ENCODE assay signal across 18 cellular contexts in the genomic region with DNA sequence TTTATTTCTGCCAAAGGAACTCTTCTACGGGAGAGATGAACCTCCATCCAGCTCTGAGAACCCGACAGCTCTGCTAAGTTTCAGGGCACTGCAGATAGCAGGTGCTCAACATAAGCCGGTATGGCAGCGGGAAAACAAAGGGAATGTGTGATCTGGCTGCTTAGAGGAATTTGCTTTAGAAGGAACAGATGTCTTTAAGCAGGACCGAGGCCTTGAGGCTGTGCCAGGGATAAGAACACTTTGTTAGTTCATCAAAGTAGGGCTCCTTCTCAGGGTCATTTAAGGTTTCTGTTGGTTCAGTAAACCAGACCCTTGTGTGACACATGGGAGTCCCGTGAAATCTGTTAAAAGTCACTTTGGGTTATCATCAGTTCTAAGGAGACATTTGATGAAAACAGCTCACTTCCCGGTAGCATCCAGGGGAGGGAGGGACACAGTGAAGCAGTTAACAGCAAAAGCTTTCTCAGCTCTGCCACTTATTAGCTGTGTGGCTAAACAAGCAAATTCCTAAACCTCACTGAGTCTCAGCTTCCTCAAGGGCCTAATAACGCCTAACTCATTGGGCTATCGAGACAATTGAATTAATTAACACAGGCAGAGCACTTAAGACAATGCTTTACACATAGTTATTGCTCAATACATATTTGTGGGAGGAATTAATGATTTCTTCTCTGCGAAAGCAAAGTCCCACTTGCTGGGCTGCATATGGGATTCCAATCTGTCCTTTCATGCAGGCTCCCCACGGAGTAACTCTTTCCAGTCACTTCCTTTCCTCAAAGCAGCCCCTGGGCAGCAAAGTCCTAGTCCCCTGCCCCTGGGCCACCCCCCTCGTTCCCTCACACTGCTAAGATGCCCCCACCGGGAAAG. TPM values are rescaled to one million over a fixed set of nuclear protein-coding genes. Genes with fewer than 3 reads are reported as not detected.
DNase-seq lines count a peak whose midpoint lies in the region; ATAC-seq, FAIRE-seq and TF ChIP-seq lines count a peak whose summit lies in the region.
"Had no signal": no experiment of that assay in that cellular context is flagged by ENCODE, and none has a peak within 500 bp of the region (broad histone marks: within the 10 kb centered on the region; RNA-seq: fewer than 3 reads in every experiment).

No MANE protein-coding gene starts in this region.

- TF ChIP-seq CTCF in K562 (IDR thresholded peaks at IDR 0.05 in 2 of 3, conservative IDR thresholded peaks at IDR 0.05 in 1 of 3; ENCODE audit: insufficient read depth in 2 of 3, low read depth in 1 of 3, low read length in 3 of 3): no peak

- TF ChIP-seq EP300 in K562 (IDR thresholded peaks at IDR 0.05; ENCODE audit: low read length): no peak

- in situ Hi-C loops in K562 (cut with MboI): no loop called here

- intact Hi-C loops in K562 (cut with micrococcal nuclease): no loop called here

- TF ChIP-seq RAD21 in K562 (CRISPR knock-in tag; conservative IDR thresholded peaks at IDR 0.05 in 1 of 2, IDR thresholded peaks at IDR 0.05 in 1 of 2): no peak

- peaks cover 25 to 43% of the 10 kb centered on the region in 2 experiments; a peak in 4 of 5 replicates for H3K4me1 ChIP-seq in K562 (replicated peaks in 1 of 2; ENCODE audit: control insufficient read depth in 2 of 2, insufficient read depth in 2 of 2, low read length in 2 of 2)
- H3K4me1 ChIP-seq: parathyroid adenoma had no signal

- no peaks in the 10 kb centered on the region for H3K27me3 ChIP-seq in K562 (ENCODE audit: control insufficient read depth in 2 of 2, insufficient read depth in 2 of 2, low read length in 2 of 2)
- H3K27me3 ChIP-seq: brain microvascular endothelial cell had no signal

- CTCF ChIA-PET in K562 (lab: Yijun Ruan, JAX; ENCODE audit: low intra/inter-chr PET ratio): interaction anchor here (0.6 kb wide), 1 partner anchor 22 kb away, joined by 3 read pairs; no protein-coding TSS in a partner anchor

- H3K27ac ChIP-seq in K562 (ENCODE audit: extremely low read depth, low read depth, low read length) (no peak overlapping the region), substantia nigra (ENCODE audit: low read depth, low read length, poor library complexity, severe bottlenecking) (no peak overlapping the region)
- H3K27ac ChIP-seq: brain microvascular endothelial cell, parathyroid adenoma had no signal

- POLR2A ChIA-PET in K562 (lab: Yijun Ruan, JAX): interaction anchor here (0.6 kb wide), 1 partner anchor 15 kb away, joined by 3 read pairs; no protein-coding TSS in a partner anchor

- H3K4me3 ChIP-seq in K562: no peak overlapping the region

- WGBS in K562 (ENCODE audit: insufficient coverage, low coverage, missing lambda C conversion rate): 47% methylated on average over 12 of the region's 13 CpGs

- peak; percentile 42 for DNase-seq in D341Med (ENCODE audit: low spot score)
- peak; percentile 36 for DNase-seq in NCI-H1694 (lab: John Stamatoyannopoulos, UW)
- DNase-seq in K562 (ENCODE audit: extremely low read depth in 1 of 4, low spot score in 3 of 4): no peak
- peak; percentile 47 for DNase-seq in myocyte (ENCODE audit: low read depth)
- no peak for DNase-seq in Kasumi-1 (lab: John Stamatoyannopoulos, UW)
- DNase-seq in H54 (ENCODE audit: insufficient read length, low spot score): no peak
- DNase-seq in dedifferentiated amniotic fluid mesenchymal stem cell (ENCODE audit: extremely low spot score): no peak
- DNase-seq in substantia nigra (lab: John Stamatoyannopoulos, UW): no peak
- DNase-seq: brain microvascular endothelial cell; hippocampal formation; left colon; NK-92 treated with Interleukin-12 subunit alpha and Interleukin-12 subunit beta, amount 100 ng/mL, for 24 hours; stimulated activated CD4-positive, alpha-beta T cell treated with anti-CD3 and anti-CD28 coated beads, Interleukin-12 subunit alpha, Interleukin-12 subunit beta, amount 100 ng/mL, for 4 hours; stimulated activated naive CD4-positive, alpha-beta T cell treated with Interleukin-2 at 50 U/mL for 16 hours; T-helper 9 cell had no signal

- H3K9me3 ChIP-seq in K562 (replicated peaks; ENCODE audit: control insufficient read depth, insufficient read depth, low read depth, low read length): no peaks in the 10 kb centered on the region
- H3K9me3 ChIP-seq: Caco-2 had no signal

- H3K9me1 ChIP-seq in K562 (ENCODE audit: control insufficient read depth, insufficient read depth, low read length): peaks cover 4% of the 10 kb centered on the region

- peaks cover 9% of the 10 kb centered on the region; the same call in 2 of the 3 replicates for H3K36me3 ChIP-seq in K562 (ENCODE audit: control insufficient read depth, insufficient read depth, low read length)
- H3K36me3 ChIP-seq: brain microvascular endothelial cell had no signal

- ATAC-seq in K562: no peak
- ATAC-seq: left colon, Right ventricle myocardium inferior had no signal

- BruUV-seq in K562 (replicated peaks; lab: Mats Ljungman, UMichigan): no TSS peak

- H3K79me2 ChIP-seq in K562 (ENCODE audit: control insufficient read depth, insufficient read depth, low read length): peaks cover 52% of the 10 kb centered on the region
- H3K79me2 ChIP-seq: parathyroid adenoma had no signal

- no peaks in the 10 kb centered on the region for H4K20me1 ChIP-seq in K562 (replicated peaks; ENCODE audit: control insufficient read depth, insufficient read depth, low read length)

- TF ChIP-seq POLR2A in K562 (conservative IDR thresholded peaks at IDR 0.05) (no peak), H54 (IDR thresholded peaks at IDR 0.05; ENCODE audit: low read depth, low read length) (no peak)

- FAIRE-seq in K562 (lab: Jason Lieb, UNC) (no peak), H54 (lab: Jason Lieb, UNC) (no peak)

- H3K9ac ChIP-seq in K562 (ENCODE audit: insufficient read depth in 1 of 2, low read depth in 2 of 2, low read length in 2 of 2): peak overlapping the region in 1 of 2 experiments; percentile 56; a peak in 1 of 4 replicates
- H3K9ac ChIP-seq: parathyroid adenoma had no signal

- no peak overlapping the region for H2AFZ ChIP-seq in K562 (ENCODE audit: low read depth, low read length)
- H2AFZ ChIP-seq: parathyroid adenoma had no signal

- H3K4me2 ChIP-seq in K562 (ENCODE audit: insufficient read depth, low read length): no peak overlapping the region

RNA-seq across cellular contexts. Expression of gene FTSJ1, which starts 2.9 kb away (rescaled TPM):
- 42.8 and 61.0 TPM in 2 replicates for total RNA-seq in K562 (2011; cell fraction: chromatin; rRNA removed; ENCODE audit: low replicate concordance)
- 58.9 and 60.7 TPM in 2 replicates for total RNA-seq in K562 (2011; cell fraction: nucleolus; rRNA removed)
- total RNA-seq in K562 (2011; cell fraction: nucleoplasm; rRNA removed): 41.1 and 41.9 TPM in 2 replicates
- 87.2 and 121 TPM in 2 replicates for total RNA-seq in K562 (2014; rRNA removed)
- total RNA-seq in K562 (2014; rRNA removed; fragmentation: Illumina TruSeq; extraction: Trizol): 54.7 and 60.1 TPM in 2 replicates
- 72.9 and 75.2 TPM in 2 replicates for total RNA-seq in K562 (2015; rRNA removed; fragmentation: Illumina TruSeq; extraction: Trizol)
- 85.0 and 87.3 TPM in 2 replicates for total RNA-seq in K562 (2021)
- 51.4 and 53.1 TPM in 2 replicates for polyA plus RNA-seq in K562 (2011; rRNA removed)
- polyA plus RNA-seq in K562 (2011; cell fraction: cytosol; rRNA removed): 61.7 and 125 TPM in 2 replicates
- 119 and 153 TPM in 2 replicates for polyA plus RNA-seq in K562 (2011; cell fraction: nucleus; rRNA removed)
- polyA plus RNA-seq in K562 (2012): 64.0 and 71.6 TPM in 2 replicates
- polyA plus RNA-seq in K562 (2014; fragmentation: Illumina TruSeq; extraction: Trizol): 95.6 and 109 TPM in 2 replicates
- polyA plus RNA-seq in K562 (2014; fragmentation: Nextera tagmentation; extraction: Ambion mirVana): 10 to 100 TPM; 12.2 to 17.4 TPM
- polyA plus RNA-seq in K562 (2014; rRNA removed): 71.6 and 86.8 TPM in 2 replicates
- polyA minus RNA-seq in K562 (2011; rRNA and poly(A)+ RNA removed): 18.1 and 25.3 TPM in 2 replicates
- 28.1 and 30.3 TPM in 2 replicates for polyA minus RNA-seq in K562 (2011; cell fraction: cytosol; rRNA and poly(A)+ RNA removed)
- 33.3 and 33.4 TPM in 2 replicates for polyA minus RNA-seq in K562 (2011; cell fraction: nucleus; rRNA and poly(A)+ RNA removed)
- 79.5 and 90.0 TPM in 2 replicates for total RNA-seq in myocyte
- 99.5 TPM for polyA plus RNA-seq in myocyte (2012)

RNA-seq across cellular contexts. Expression of gene SLC38A5, which starts 3.0 kb away (rescaled TPM):
- 149 and 408 TPM in 2 replicates for total RNA-seq in K562 (2011; cell fraction: chromatin; rRNA removed; ENCODE audit: low replicate concordance)
- 510 and 535 TPM in 2 replicates for total RNA-seq in K562 (2011; cell fraction: nucleolus; rRNA removed)
- total RNA-seq in K562 (2011; cell fraction: nucleoplasm; rRNA removed): 308 and 339 TPM in 2 replicates
- total RNA-seq in K562 (2014; rRNA removed) (142 and 201 TPM in 2 replicates), K562 (2014; rRNA removed; fragmentation: Illumina TruSeq; extraction: Trizol) (72.6 and 88.6 TPM in 2 replicates), K562 (2015; rRNA removed; fragmentation: Illumina TruSeq; extraction: Trizol) (128 and 129 TPM in 2 replicates), K562 (2021) (213 and 228 TPM in 2 replicates), myocyte (1.8 and 2.3 TPM in 2 replicates)
- polyA plus RNA-seq in K562 (2011; rRNA removed) (163 and 193 TPM in 2 replicates), K562 (2014; fragmentation: Illumina TruSeq; extraction: Trizol) (204 and 238 TPM in 2 replicates), K562 (2014; fragmentation: Nextera tagmentation; extraction: Ambion mirVana) (10 to 100 TPM in 1 of 2 experiments, 1 to 10 TPM in 1; 9.3 to 31.2 TPM), K562 (2014; rRNA removed) (199 and 251 TPM in 2 replicates)
- polyA plus RNA-seq in K562 (2011; cell fraction: cytosol; rRNA removed): 284 and 627 TPM in 2 replicates
- 364 and 581 TPM in 2 replicates for polyA plus RNA-seq in K562 (2011; cell fraction: nucleus; rRNA removed)
- 62.8 and 197 TPM in 2 replicates for polyA plus RNA-seq in K562 (2012)
- polyA minus RNA-seq in K562 (2011; rRNA and poly(A)+ RNA removed): 113 and 240 TPM in 2 replicates
- polyA minus RNA-seq in K562 (2011; cell fraction: cytosol; rRNA and poly(A)+ RNA removed): 150 and 177 TPM in 2 replicates
- polyA minus RNA-seq in K562 (2011; cell fraction: nucleus; rRNA and poly(A)+ RNA removed): 42.9 and 49.0 TPM in 2 replicates
- 6.8 TPM for polyA plus RNA-seq in myocyte (2012)

RNA-seq across cellular contexts. Expression of gene PORCN, which starts 35.7 kb away (rescaled TPM):
- 9.4 and 19.6 TPM in 2 replicates for total RNA-seq in K562 (2011; cell fraction: chromatin; rRNA removed; ENCODE audit: low replicate concordance)
- 9.3 and 10.8 TPM in 2 replicates for total RNA-seq in K562 (2011; cell fraction: nucleolus; rRNA removed)
- total RNA-seq in K562 (2011; cell fraction: nucleoplasm; rRNA removed): 15.0 and 18.6 TPM in 2 replicates
- total RNA-seq in K562 (2014; rRNA removed): 2.8 and 4.0 TPM in 2 replicates
- total RNA-seq in K562 (2014; rRNA removed; fragmentation: Illumina TruSeq; extraction: Trizol): 1.9 and 2.0 TPM in 2 replicates
- total RNA-seq in K562 (2015; rRNA removed; fragmentation: Illumina TruSeq; extraction: Trizol): 2.4 and 3.2 TPM in 2 replicates
- 4.4 and 4.7 TPM in 2 replicates for total RNA-seq in K562 (2021)
- 3.7 and 6.9 TPM in 2 replicates for polyA plus RNA-seq in K562 (2011; rRNA removed)
- 7.0 and 12.1 TPM in 2 replicates for polyA plus RNA-seq in K562 (2011; cell fraction: cytosol; rRNA removed)
- 18.5 and 23.1 TPM in 2 replicates for polyA plus RNA-seq in K562 (2011; cell fraction: nucleus; rRNA removed)
- polyA plus RNA-seq in K562 (2012): 5.0 and 7.8 TPM in 2 replicates
- polyA plus RNA-seq in K562 (2014; fragmentation: Illumina TruSeq; extraction: Trizol): 4.5 and 4.8 TPM in 2 replicates
- under 1 TPM; 0.34 to 0.62 TPM for polyA plus RNA-seq in K562 (2014; fragmentation: Nextera tagmentation; extraction: Ambion mirVana)
- 5.1 TPM in 2 replicates for polyA plus RNA-seq in K562 (2014; rRNA removed)
- 2.0 and 2.5 TPM in 2 replicates for polyA minus RNA-seq in K562 (2011; rRNA and poly(A)+ RNA removed)
- 4.1 and 8.1 TPM in 2 replicates for polyA minus RNA-seq in K562 (2011; cell fraction: cytosol; rRNA and poly(A)+ RNA removed)
- polyA minus RNA-seq in K562 (2011; cell fraction: nucleus; rRNA and poly(A)+ RNA removed): 4.7 and 5.3 TPM in 2 replicates
- total RNA-seq in myocyte: 33.1 and 34.2 TPM in 2 replicates
- 42.3 TPM for polyA plus RNA-seq in myocyte (2012)

RNA-seq across cellular contexts. Expression of gene EBP, which starts 48.5 kb away (rescaled TPM):
- total RNA-seq in K562 (2011; cell fraction: chromatin; rRNA removed; ENCODE audit: low replicate concordance): 184 and 489 TPM in 2 replicates
- 634 and 715 TPM in 2 replicates for total RNA-seq in K562 (2011; cell fraction: nucleolus; rRNA removed)
- 475 and 527 TPM in 2 replicates for total RNA-seq in K562 (2011; cell fraction: nucleoplasm; rRNA removed)
- total RNA-seq in K562 (2014; rRNA removed): 244 and 267 TPM in 2 replicates
- 242 and 313 TPM in 2 replicates for total RNA-seq in K562 (2014; rRNA removed; fragmentation: Illumina TruSeq; extraction: Trizol)
- 219 and 244 TPM in 2 replicates for total RNA-seq in K562 (2015; rRNA removed; fragmentation: Illumina TruSeq; extraction: Trizol)
- total RNA-seq in K562 (2021): 264 and 278 TPM in 2 replicates
- polyA plus RNA-seq in K562 (2011; rRNA removed): 228 and 411 TPM in 2 replicates
- polyA plus RNA-seq in K562 (2011; cell fraction: cytosol; rRNA removed): 623 and 681 TPM in 2 replicates
- 365 and 432 TPM in 2 replicates for polyA plus RNA-seq in K562 (2011; cell fraction: nucleus; rRNA removed)
- 242 and 270 TPM in 2 replicates for polyA plus RNA-seq in K562 (2012)
- polyA plus RNA-seq in K562 (2014; fragmentation: Illumina TruSeq; extraction: Trizol): 274 and 307 TPM in 2 replicates
- 100 to 1,000 TPM; 569 to 987 TPM for polyA plus RNA-seq in K562 (2014; fragmentation: Nextera tagmentation; extraction: Ambion mirVana)
- polyA plus RNA-seq in K562 (2014; rRNA removed): 238 and 281 TPM in 2 replicates
- polyA minus RNA-seq in K562 (2011; rRNA and poly(A)+ RNA removed): 291 and 319 TPM in 2 replicates
- 198 and 240 TPM in 2 replicates for polyA minus RNA-seq in K562 (2011; cell fraction: cytosol; rRNA and poly(A)+ RNA removed)
- polyA minus RNA-seq in K562 (2011; cell fraction: nucleus; rRNA and poly(A)+ RNA removed): 35.1 and 73.1 TPM in 2 replicates
- total RNA-seq in myocyte: 30.2 and 46.1 TPM in 2 replicates
- polyA plus RNA-seq in myocyte (2012): 74.7 TPM

Comparison
In these comparisons a context has a peak if more than half of its experiments do, and no peak if none do; other contexts are left out.
1. DNase-seq: peak in D341Med (single experiment), NCI-H1694 (single experiment) and myocyte (single experiment); none in K562 (0 of 4), Kasumi-1 (0 of 2), H54 (single experiment), dedifferentiated amniotic fluid mesenchymal stem cell (single experiment) and substantia nigra (0 of 49).
2. RNA of gene SLC38A5, which starts 3.0 kb away (total RNA-seq): 72.6 to 535 TPM in K562; 1.8 to 2.3 TPM in myocyte; every median in the first group is over 10 times any median in the second.